ENCODE assay signal across 27 cellular contexts in the genomic region with DNA sequence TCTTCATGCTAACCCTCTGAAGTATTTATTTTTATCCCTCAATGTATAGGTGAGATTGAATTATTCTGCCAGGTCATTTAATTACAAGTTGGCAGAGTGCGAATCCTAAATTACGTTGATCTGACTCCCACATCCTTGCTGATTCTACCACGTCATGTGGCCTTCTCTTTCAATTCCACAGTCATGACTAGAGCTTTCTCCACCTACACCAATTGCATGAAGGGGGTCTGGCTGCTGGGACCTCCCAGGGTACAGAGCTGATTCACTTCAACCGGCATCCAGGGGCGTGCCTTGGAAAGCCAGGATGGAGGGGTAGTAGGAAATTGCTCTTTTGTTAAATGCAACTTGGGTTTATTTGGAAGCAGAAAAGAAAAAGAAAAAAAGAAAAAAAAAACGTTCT. TPM values are rescaled to one million over a fixed set of nuclear protein-coding genes. Genes with fewer than 3 reads are reported as not detected.
A peak's percentile ranks its signal among the peaks of the same experiment; 100 is the strongest.
DNase-seq lines count a peak whose midpoint lies in the region; ATAC-seq, FAIRE-seq and TF ChIP-seq lines count a peak whose summit lies in the region.
"Had no signal": no experiment of that assay in that cellular context is flagged by ENCODE, and none has a peak within 500 bp of the region (broad histone marks: within the 10 kb centered on the region; RNA-seq: fewer than 3 reads in every experiment).

No MANE protein-coding gene starts in this region.

- H2BK5ac ChIP-seq in mesendoderm (ENCODE audit: low read length) = no peak overlapping the region

- H2BK15ac ChIP-seq in mesendoderm (replicated peaks; ENCODE audit: low read depth) = no peak overlapping the region

- H3K79me2 ChIP-seq in mesendoderm (ENCODE audit: control insufficient read depth, insufficient read depth, low read length) (no peaks in the 10 kb centered on the region), PC-9 (ENCODE audit: low read depth) (no peaks in the 10 kb centered on the region)

- no peak overlapping the region for H2AFZ ChIP-seq in PC-9

- no peak for FAIRE-seq in GM12892 (lab: Jason Lieb, UNC)
- FAIRE-seq: GM12878 had no signal

- no peak for ATAC-seq in CD8-positive, alpha-beta T cell
- ATAC-seq: activated naive CD8-positive, alpha-beta T cell treated with anti-CD3 and anti-CD28 coated beads, Interleukin-2, amount 50 U/mL, for 24 hours; GM12878; sciatic nerve; stimulated activated naive CD8-positive, alpha-beta T cell treated with anti-CD3 and anti-CD28 coated beads, Interleukin-15, amount 100 ng/mL, for 72 hours had no signal

- H3K4me3 ChIP-seq in breast epithelium = no peak overlapping the region
- no peak overlapping the region for H3K4me3 ChIP-seq in astrocyte of the spinal cord (ENCODE audit: low read depth, low read length)
- H3K4me3 ChIP-seq in mesendoderm (ENCODE audit: low read length) = no peak overlapping the region
- no peak overlapping the region for H3K4me3 ChIP-seq in PC-9
- no peak overlapping the region for H3K4me3 ChIP-seq in CD8-positive, alpha-beta T cell (ENCODE audit: low read depth, low read length)
- H3K4me3 ChIP-seq: BLaER1 treated with 17β-estradiol and CSF1 and Interleukin-3, amounts not matched to agents 10 nM and 100 nM; esophagus squamous epithelium; GM12878; lung had no signal

- no peaks in the 10 kb centered on the region for H3K9me2 ChIP-seq in PC-9 (ENCODE audit: insufficient read depth)

- TF ChIP-seq CTCF in MCF 10A (IDR thresholded peaks at IDR 0.05; ENCODE audit: unreplicated experiment) (no peak), breast epithelium (IDR thresholded peaks at IDR 0.05) (no peak), astrocyte of the spinal cord (IDR thresholded peaks at IDR 0.05; ENCODE audit: low read depth, low read length) (no peak), PC-9 (conservative IDR thresholded peaks at IDR 0.05) (no peak)
- TF ChIP-seq CTCF in CD8-positive, alpha-beta T cell (IDR thresholded peaks at IDR 0.05) = no peak

- POLR2A ChIA-PET in MCF 10A (lab: Yijun Ruan, JAX) (interaction anchor here (0.6 kb wide), 1 partner anchor 19 kb away, joined by 4 read pairs; no protein-coding TSS in a partner anchor), PC-9 (lab: Charles Lee; ENCODE audit: unreplicated experiment) (no interaction called here)
- POLR2A ChIA-PET in CD8-positive, alpha-beta T cell (lab: Charles Lee) = no interaction called here

- no CpG with 5 or more reads among the region's 6 CpGs for WGBS in mesendoderm (ENCODE audit: extremely low coverage, insufficient coverage, low lambda C conversion rate)

- H2BK120ac ChIP-seq in mesendoderm (ENCODE audit: low read depth, low read length) = no peak overlapping the region

- H3K4me3 Mint-ChIP-seq in MCF 10A (ENCODE audit: unreplicated experiment) = no peak overlapping the region
- no peak overlapping the region for H3K4me3 Mint-ChIP-seq in CD8-positive, alpha-beta T cell
- H3K4me3 Mint-ChIP-seq: activated naive CD8-positive, alpha-beta T cell treated with anti-CD3 and anti-CD28 coated beads, Interleukin-2, amount 50 U/mL, for 24 hours; immature natural killer cell; stimulated activated naive CD8-positive, alpha-beta T cell treated with anti-CD3 and anti-CD28 coated beads, Interleukin-15, amount 100 ng/mL, for 72 hours had no signal

- in situ Hi-C loops in astrocyte of the spinal cord (cut with HindIII; ENCODE audit: low sequenced_read_pairs) = no loop called here

- H2AK5ac ChIP-seq in mesendoderm (ENCODE audit: low read length) = no peak overlapping the region

- no peak overlapping the region for H3K23ac ChIP-seq in mesendoderm (ENCODE audit: low read length)

- no peaks in the 10 kb centered on the region for H3K79me1 ChIP-seq in mesendoderm (ENCODE audit: low read length)

- H3K9ac ChIP-seq in mesendoderm (ENCODE audit: low read length) = no peak overlapping the region
- H3K9ac ChIP-seq: BLaER1 treated with 17β-estradiol and CSF1 and Interleukin-3, amounts not matched to agents 10 nM and 100 nM had no signal

- no TSS peak for BruUV-seq in MCF 10A (replicated peaks; lab: Mats Ljungman, UMichigan)
- BruUV-seq in PC-9 (replicated peaks; lab: Mats Ljungman, UMichigan) = no TSS peak

- H3K36me3 Mint-ChIP-seq in MCF 10A (ENCODE audit: insufficient read depth, unreplicated experiment) = no peaks in the 10 kb centered on the region
- no peaks in the 10 kb centered on the region for H3K36me3 Mint-ChIP-seq in CD8-positive, alpha-beta T cell
- H3K36me3 Mint-ChIP-seq: immature natural killer cell had no signal

- H3K4ac ChIP-seq in mesendoderm (ENCODE audit: low read depth, low read length) = no peak overlapping the region

- H3K27me3 Mint-ChIP-seq in MCF 10A (ENCODE audit: insufficient read depth, unreplicated experiment) = peaks cover 34% of the 10 kb centered on the region
- peaks cover 9% of the 10 kb centered on the region for H3K27me3 Mint-ChIP-seq in CD8-positive, alpha-beta T cell (ENCODE audit: low read depth)
- H3K27me3 Mint-ChIP-seq: activated naive CD8-positive, alpha-beta T cell treated with anti-CD3 and anti-CD28 coated beads, Interleukin-2, amount 50 U/mL, for 24 hours had no signal

- no peaks in the 10 kb centered on the region for H3K36me3 ChIP-seq in breast epithelium
- H3K36me3 ChIP-seq in mesendoderm (ENCODE audit: control insufficient read depth, insufficient read depth, low read length) = no peaks in the 10 kb centered on the region
- H3K36me3 ChIP-seq in PC-9 (ENCODE audit: low read depth) = no peaks in the 10 kb centered on the region
- no peaks in the 10 kb centered on the region for H3K36me3 ChIP-seq in CD8-positive, alpha-beta T cell (ENCODE audit: insufficient read depth, low read length)
- H3K36me3 ChIP-seq: BLaER1 treated with 17β-estradiol and CSF1 and Interleukin-3, amounts not matched to agents 10 nM and 100 nM; esophagus squamous epithelium had no signal

- no peak overlapping the region for H3K27ac ChIP-seq in breast epithelium
- H3K27ac ChIP-seq in mesendoderm (ENCODE audit: low read depth, low read length) = no peak overlapping the region
- no peak overlapping the region for H3K27ac ChIP-seq in PC-9
- H3K27ac ChIP-seq in CD8-positive, alpha-beta T cell (ENCODE audit: low read depth, low read length) = no peak overlapping the region
- H3K27ac ChIP-seq: 22Rv1; BLaER1 treated with 17β-estradiol and CSF1 and Interleukin-3, amounts not matched to agents 10 nM and 100 nM; esophagus squamous epithelium had no signal

- DNase-seq in MCF 10A (ENCODE audit: unreplicated experiment) (peak; percentile 8), breast epithelium (ENCODE audit: low spot score in 2 of 2) (no peak), astrocyte of the spinal cord (ENCODE audit: low read depth, low spot score) (peak; percentile 83), mesendoderm (peak; percentile 67), PC-9 (no peak), GM12892 (ENCODE audit: insufficient read length) (no peak)
- DNase-seq in CD8-positive, alpha-beta T cell = no peak
- no peak for DNase-seq in activated T-cell treated with anti-CD3 and anti-CD28 coated beads, Interleukin-2, amount 50 U/mL, for 1 hour
- DNase-seq: activated CD4-positive, alpha-beta T cell treated with anti-CD3 and anti-CD28 coated beads for 4 hours; activated effector memory CD4-positive, alpha-beta T cell treated with Interleukin-2 at 50 U/mL for 16 hours; activated naive CD8-positive, alpha-beta T cell treated with anti-CD3 and anti-CD28 coated beads, Interleukin-2, amount 50 U/mL, for 24 hours; central memory CD4-positive, alpha-beta T cell; effector memory CD4-positive, alpha-beta T cell; esophagus squamous epithelium; head of caudate nucleus; immature natural killer cell; NCI-H1048; NCI-H2081; NCI-H510A treated with DMSO at 0.1 percent for 48 hours; RPMI8226; stimulated activated naive CD8-positive, alpha-beta T cell treated with anti-CD3 and anti-CD28 coated beads, Interleukin-15, amount 100 ng/mL, for 72 hours; trophoblast cell had no signal

- H3K4me1 Mint-ChIP-seq in MCF 10A (ENCODE audit: insufficient read depth, unreplicated experiment) = no peaks in the 10 kb centered on the region
- H3K4me1 Mint-ChIP-seq in CD8-positive, alpha-beta T cell (ENCODE audit: low read depth) = no peaks in the 10 kb centered on the region
- H3K4me1 Mint-ChIP-seq: activated naive CD8-positive, alpha-beta T cell treated with anti-CD3 and anti-CD28 coated beads, Interleukin-2, amount 50 U/mL, for 24 hours; immature natural killer cell; stimulated activated naive CD8-positive, alpha-beta T cell treated with anti-CD3 and anti-CD28 coated beads, Interleukin-15, amount 100 ng/mL, for 72 hours had no signal

- H3F3A ChIP-seq in PC-9 (ENCODE audit: insufficient read depth, low read depth) = no peaks in the 10 kb centered on the region

- intact Hi-C loops in MCF 10A (cut with micrococcal nuclease) = no loop called here
- intact Hi-C loops in breast epithelium (cut with DNase I; ENCODE audit: low total_unique reads) = no loop called here
- intact Hi-C loops in PC-9 (cut with micrococcal nuclease; ENCODE audit: unreplicated experiment) = no loop called here
- intact Hi-C loops in CD8-positive, alpha-beta T cell (cut with DNase I, micrococcal nuclease) = no loop called here

- no peak overlapping the region for H4K8ac ChIP-seq in mesendoderm (ENCODE audit: low read depth, low read length)

- CTCF ChIA-PET in MCF 10A (lab: Yijun Ruan, JAX) = interaction anchor here (0.7 to 1.9 kb wide), 3 partner anchors 21 to 503 kb away, joined by 3 to 6 read pairs (median 3); no protein-coding TSS in a partner anchor
- CTCF ChIA-PET in PC-9 (lab: Charles Lee) = no interaction called here
- CTCF ChIA-PET in CD8-positive, alpha-beta T cell (lab: Charles Lee) = no interaction called here

- H3K27ac Mint-ChIP-seq in MCF 10A (ENCODE audit: low read depth, unreplicated experiment) = no peak overlapping the region
- H3K27ac Mint-ChIP-seq in CD8-positive, alpha-beta T cell = no peak overlapping the region
- H3K27ac Mint-ChIP-seq: activated naive CD8-positive, alpha-beta T cell treated with anti-CD3 and anti-CD28 coated beads, Interleukin-2, amount 50 U/mL, for 24 hours; immature natural killer cell; stimulated activated naive CD8-positive, alpha-beta T cell treated with anti-CD3 and anti-CD28 coated beads, Interleukin-15, amount 100 ng/mL, for 72 hours had no signal

- H3K27me3 ChIP-seq in breast epithelium = no peaks in the 10 kb centered on the region
- H3K27me3 ChIP-seq in mesendoderm (ENCODE audit: insufficient read depth, low read length, poor library complexity) = no peaks in the 10 kb centered on the region
- peaks cover 29% of the 10 kb centered on the region for H3K27me3 ChIP-seq in PC-9 (ENCODE audit: insufficient read depth, low read depth)
- H3K27me3 ChIP-seq in CD8-positive, alpha-beta T cell (ENCODE audit: insufficient read depth, low read length) = no peaks in the 10 kb centered on the region
- H3K27me3 ChIP-seq: BLaER1 treated with 17β-estradiol and CSF1 and Interleukin-3, amounts not matched to agents 10 nM and 100 nM had no signal

- H3K9me3 ChIP-seq in breast epithelium (no peaks in the 10 kb centered on the region), PC-9 (ENCODE audit: insufficient read depth, low read depth) (no peaks in the 10 kb centered on the region)
- H3K9me3 ChIP-seq in CD8-positive, alpha-beta T cell (ENCODE audit: low read length) = no peaks in the 10 kb centered on the region
- H3K9me3 ChIP-seq: BLaER1 treated with 17β-estradiol and CSF1 and Interleukin-3, amounts not matched to agents 10 nM and 100 nM; esophagus squamous epithelium had no signal

- no peaks in the 10 kb centered on the region for H3K9me3 Mint-ChIP-seq in MCF 10A (ENCODE audit: unreplicated experiment)
- H3K9me3 Mint-ChIP-seq in CD8-positive, alpha-beta T cell = no peaks in the 10 kb centered on the region
- H3K9me3 Mint-ChIP-seq: activated naive CD8-positive, alpha-beta T cell treated with anti-CD3 and anti-CD28 coated beads, Interleukin-2, amount 50 U/mL, for 24 hours; immature natural killer cell; stimulated activated naive CD8-positive, alpha-beta T cell treated with anti-CD3 and anti-CD28 coated beads, Interleukin-15, amount 100 ng/mL, for 72 hours had no signal

- no peak overlapping the region for H3K56ac ChIP-seq in mesendoderm (ENCODE audit: low read length)

- no peaks in the 10 kb centered on the region for H4K20me1 ChIP-seq in PC-9 (ENCODE audit: insufficient read depth)
- H4K20me1 ChIP-seq: BLaER1 treated with 17β-estradiol and CSF1 and Interleukin-3, amounts not matched to agents 10 nM and 100 nM had no signal

- H3K4me2 ChIP-seq in mesendoderm (ENCODE audit: low read length) = no peak overlapping the region
- H3K4me2 ChIP-seq in PC-9 = no peak overlapping the region
- H3K4me2 ChIP-seq: BLaER1 treated with 17β-estradiol and CSF1 and Interleukin-3, amounts not matched to agents 10 nM and 100 nM had no signal

- H3K4me1 ChIP-seq in breast epithelium = no peaks in the 10 kb centered on the region
- H3K4me1 ChIP-seq in mesendoderm (ENCODE audit: control insufficient read depth, low read depth, low read length) = no peaks in the 10 kb centered on the region
- H3K4me1 ChIP-seq in PC-9 (replicated peaks; ENCODE audit: insufficient read depth) = no peaks in the 10 kb centered on the region
- H3K4me1 ChIP-seq in CD8-positive, alpha-beta T cell (ENCODE audit: insufficient read depth, low read length) = no peaks in the 10 kb centered on the region
- H3K4me1 ChIP-seq: esophagus squamous epithelium had no signal

- no peak overlapping the region for H4K5ac ChIP-seq in mesendoderm (ENCODE audit: low read length)

- no peak for TF ChIP-seq POLR2A in breast epithelium (IDR thresholded peaks at IDR 0.05)
- TF ChIP-seq POLR2A in GM12892 (IDR thresholded peaks at IDR 0.05; ENCODE audit: low read depth, low read length) = no peak

- no peak overlapping the region for H3K18ac ChIP-seq in mesendoderm (ENCODE audit: low read length)

RNA-seq across cellular contexts. Expression of a gene that starts 41.1 kb away (rescaled TPM):
- total RNA-seq in MCF 10A (2022) = 49.3 and 55.2 TPM in 2 replicates
- 10 to 100 TPM in 2 of 3 donors, 1 to 10 TPM in 1; 6.0 to 13.1 (median 11.5) TPM for total RNA-seq in breast epithelium
- 0.44 TPM for polyA plus RNA-seq in mesendoderm (2013, experiment 1 of 2)
- polyA plus RNA-seq in mesendoderm (2013, experiment 2 of 2) = 0.84 TPM
- total RNA-seq in PC-9 (2021) = 0.24 TPM in 1 of 2 replicates, not detected in the other
- not detected for total RNA-seq in CD8-positive, alpha-beta T cell
- polyA plus RNA-seq in GM12892 (2012; ENCODE audit: missing spikeins) = 0.53 TPM
- total RNA-seq: GM12878 had no signal
- polyA plus RNA-seq: immature natural killer cell had no signal

Comparison
In these comparisons a context has a peak if more than half of its experiments do, and no peak if none do; other contexts are left out.
1. DNase-seq: peak in MCF 10A (single experiment), astrocyte of the spinal cord (single experiment) and mesendoderm (single experiment); none in breast epithelium (0 of 2), PC-9 (0 of 2), CD8-positive, alpha-beta T cell (0 of 7), activated T-cell treated with anti-CD3 and anti-CD28 coated beads, Interleukin-2, amount 50 U/mL, for 1 hour (single experiment) and GM12892 (single experiment).